8 cellular contexts compared by ENCODE assay signal in the genomic region with DNA sequence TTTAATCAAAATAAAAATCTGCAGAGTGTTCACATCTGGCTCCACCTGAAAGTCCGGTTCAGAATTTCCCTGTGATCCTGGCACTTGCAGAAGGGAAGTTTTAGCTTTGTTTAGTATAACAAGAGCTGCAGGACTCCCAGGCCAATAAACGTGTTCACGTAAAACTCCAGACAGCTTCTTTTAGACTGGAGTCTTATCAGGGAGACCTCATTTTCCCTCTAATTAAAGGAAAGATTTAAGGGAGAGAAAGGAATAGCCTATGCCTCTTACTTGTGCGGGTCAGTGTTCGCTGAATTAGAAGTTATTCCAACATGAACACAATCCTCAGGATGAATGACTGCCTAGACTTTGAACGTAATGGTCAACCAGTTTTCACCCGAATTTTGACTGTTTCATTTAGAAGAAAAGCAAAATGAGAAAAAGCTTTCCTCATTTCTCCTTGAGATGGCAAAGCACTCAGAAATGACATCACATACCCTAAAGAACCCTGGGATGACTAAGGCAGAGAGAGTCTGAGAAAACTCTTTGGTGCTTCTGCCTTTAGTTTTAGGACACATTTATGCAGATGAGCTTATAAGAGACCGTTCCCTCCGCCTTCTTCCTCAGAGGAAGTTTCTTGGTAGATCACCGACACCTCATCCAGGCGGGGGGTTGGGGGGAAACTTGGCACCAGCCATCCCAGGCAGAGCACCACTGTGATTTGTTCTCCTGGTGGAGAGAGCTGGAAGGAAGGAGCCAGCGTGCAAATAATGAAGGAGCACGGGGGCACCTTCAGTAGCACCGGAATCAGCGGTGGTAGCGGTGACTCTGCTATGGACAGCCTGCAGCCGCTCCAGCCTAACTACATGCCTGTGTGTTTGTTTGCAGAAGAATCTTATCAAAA.
DNase-seq lines count a peak whose midpoint lies in the region; ATAC-seq and TF ChIP-seq lines count a peak whose summit lies in the region.

No MANE protein-coding gene starts in this region.

- POLR2A ChIA-PET in HEK293 (lab: Yijun Ruan, JAX): interaction anchor here (0.8 to 1.8 kb wide), 7 partner anchors 9 to 534 kb away, joined by 3 to 6 read pairs (median 3); no protein-coding TSS in a partner anchor

- peak; percentile 38 for DNase-seq in COR-L47 (lab: John Stamatoyannopoulos, UW)
- peak; percentile 12 for DNase-seq in SK-N-DZ (ENCODE audit: low spot score)
- DNase-seq in body of pancreas: peak; percentile 22 to 52 (median 42)
- DNase-seq in skeletal muscle cell (ENCODE audit: low read depth): peak; percentile 75
- DNase-seq in NCI-H774 (lab: John Stamatoyannopoulos, UW): no peak

- TF ChIP-seq POLR2A in body of pancreas (IDR thresholded peaks at IDR 0.05): peak in 2 of 3 donors; percentile 20 to 57

- H3K27me3 ChIP-seq in body of pancreas: no peaks in the 10 kb centered on the region

- H3K27ac ChIP-seq in HEK293 (ENCODE audit: extremely low read depth, low read depth, low read length): peak overlapping the region; percentile 60
- peak overlapping the region; percentile 1 to 69 (median 58) for H3K27ac ChIP-seq in body of pancreas

- H3K4me3 ChIP-seq in HEK293 (ENCODE audit: low read depth, low read length): peak overlapping the region; percentile 42
- no peak overlapping the region for H3K4me3 ChIP-seq in body of pancreas
- peak overlapping the region; percentile 60 for H3K4me3 ChIP-seq in iPS-11a (ENCODE audit: low read depth, low read length)
- H3K4me3 ChIP-seq in skeletal muscle cell (ENCODE audit: low read depth, low read length): peak overlapping the region; percentile 54

- no peaks in the 10 kb centered on the region for H3K9me3 ChIP-seq in HEK293 (ENCODE audit: control insufficient read depth, insufficient read depth, low read depth, low read length)
- H3K9me3 ChIP-seq in body of pancreas: no peaks in the 10 kb centered on the region

- intact Hi-C loops in body of pancreas (cut with DNase I): no loop called here

- H3K36me3 ChIP-seq in HEK293 (ENCODE audit: control insufficient read depth in 2 of 2, insufficient read depth in 1 of 2, low read length in 2 of 2): no peaks in the 10 kb centered on the region
- no peaks in the 10 kb centered on the region for H3K36me3 ChIP-seq in body of pancreas (replicated peaks in 1 of 2; ENCODE audit: insufficient read depth in 1 of 2, low read depth in 2 of 2)

- peak; percentile 38; the same call in 1 of the 2 replicates for TF ChIP-seq CTCF in HEK293 (tag by site-specific recombination; IDR thresholded peaks at IDR 0.05)
- TF ChIP-seq CTCF in body of pancreas (IDR thresholded peaks at IDR 0.05): peak in 4 of 7 experiments; percentile 8 to 44 (median 20)

- peaks cover 5% of the 10 kb centered on the region; the same call in 1 of the 2 replicates for H3K4me1 ChIP-seq in HEK293 (ENCODE audit: control insufficient read depth, insufficient read depth, low read length)
- H3K4me1 ChIP-seq in body of pancreas: no peaks in the 10 kb centered on the region

- CTCF ChIA-PET in HEK293 (lab: Yijun Ruan, JAX): interaction anchor here (0.5 to 2.8 kb wide), 12 partner anchors 11 to 374 kb away, joined by 3 to 14 read pairs (median 4); no protein-coding TSS in a partner anchor

- 2 to 7% methylated on average over 17 of the region's 17 CpGs for WGBS in body of pancreas, 2 donors

- ATAC-seq in body of pancreas (peak; percentile 70), HG03139 (IDR thresholded peaks at IDR 0.05; ENCODE audit: unreplicated experiment) (no peak)

TF ChIP-seq in HEK293, 187 proteins besides CTCF, POLR2A, EP300 and RAD21 (continues in another document):
- TF ChIP-seq, protein P1, sequence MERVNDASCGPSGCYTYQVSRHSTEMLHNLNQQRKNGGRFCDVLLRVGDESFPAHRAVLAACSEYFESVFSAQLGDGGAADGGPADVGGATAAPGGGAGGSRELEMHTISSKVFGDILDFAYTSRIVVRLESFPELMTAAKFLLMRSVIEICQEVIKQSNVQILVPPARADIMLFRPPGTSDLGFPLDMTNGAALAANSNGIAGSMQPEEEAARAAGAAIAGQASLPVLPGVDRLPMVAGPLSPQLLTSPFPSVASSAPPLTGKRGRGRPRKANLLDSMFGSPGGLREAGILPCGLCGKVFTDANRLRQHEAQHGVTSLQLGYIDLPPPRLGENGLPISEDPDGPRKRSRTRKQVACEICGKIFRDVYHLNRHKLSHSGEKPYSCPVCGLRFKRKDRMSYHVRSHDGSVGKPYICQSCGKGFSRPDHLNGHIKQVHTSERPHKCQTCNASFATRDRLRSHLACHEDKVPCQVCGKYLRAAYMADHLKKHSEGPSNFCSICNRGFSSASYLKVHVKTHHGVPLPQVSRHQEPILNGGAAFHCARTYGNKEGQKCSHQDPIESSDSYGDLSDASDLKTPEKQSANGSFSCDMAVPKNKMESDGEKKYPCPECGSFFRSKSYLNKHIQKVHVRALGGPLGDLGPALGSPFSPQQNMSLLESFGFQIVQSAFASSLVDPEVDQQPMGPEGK (tag by site-specific recombination; IDR thresholded peaks at IDR 0.05): peak; percentile 66; the same call in 1 of the 2 replicates
- peak; percentile 94 for TF ChIP-seq ZNF350 (tag by site-specific recombination; IDR thresholded peaks at IDR 0.05)
- TF ChIP-seq, protein P2, sequence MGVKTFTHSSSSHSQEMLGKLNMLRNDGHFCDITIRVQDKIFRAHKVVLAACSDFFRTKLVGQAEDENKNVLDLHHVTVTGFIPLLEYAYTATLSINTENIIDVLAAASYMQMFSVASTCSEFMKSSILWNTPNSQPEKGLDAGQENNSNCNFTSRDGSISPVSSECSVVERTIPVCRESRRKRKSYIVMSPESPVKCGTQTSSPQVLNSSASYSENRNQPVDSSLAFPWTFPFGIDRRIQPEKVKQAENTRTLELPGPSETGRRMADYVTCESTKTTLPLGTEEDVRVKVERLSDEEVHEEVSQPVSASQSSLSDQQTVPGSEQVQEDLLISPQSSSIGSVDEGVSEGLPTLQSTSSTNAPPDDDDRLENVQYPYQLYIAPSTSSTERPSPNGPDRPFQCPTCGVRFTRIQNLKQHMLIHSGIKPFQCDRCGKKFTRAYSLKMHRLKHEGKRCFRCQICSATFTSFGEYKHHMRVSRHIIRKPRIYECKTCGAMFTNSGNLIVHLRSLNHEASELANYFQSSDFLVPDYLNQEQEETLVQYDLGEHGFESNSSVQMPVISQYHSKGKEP (tag by site-specific recombination; IDR thresholded peaks at IDR 0.05): peak; percentile 87
- 0 out of 2 replicates have a peak, but pooled peaks have one; percentile 42 for TF ChIP-seq OVOL3 (tag by site-specific recombination; IDR thresholded peaks at IDR 0.05)
- no peak for TF ChIP-seq ZNF747 (tag by site-specific recombination; IDR thresholded peaks at IDR 0.05)
- TF ChIP-seq ZNF366 (tag by site-specific recombination; conservative IDR thresholded peaks at IDR 0.05): peak; percentile 40; the same call in 1 of the 2 replicates
- TF ChIP-seq MYNN (tag by site-specific recombination; IDR thresholded peaks at IDR 0.05; ENCODE audit: borderline replicate concordance): no peak
- no peak for TF ChIP-seq ZNF404 (tag by site-specific recombination; IDR thresholded peaks at IDR 0.05)
- TF ChIP-seq ZNF335 (tag by site-specific recombination; conservative IDR thresholded peaks at IDR 0.05): peak; percentile 62
- TF ChIP-seq WT1 (tag by site-specific recombination; IDR thresholded peaks at IDR 0.05): peak; percentile 85
- 0 out of 2 replicates have a peak, but pooled peaks have one; percentile 9 for TF ChIP-seq ZEB2 (tag by site-specific recombination; IDR thresholded peaks at IDR 0.05)
- no peak for TF ChIP-seq ZNF707 (tag by site-specific recombination; IDR thresholded peaks at IDR 0.05)
- TF ChIP-seq, protein P3, sequence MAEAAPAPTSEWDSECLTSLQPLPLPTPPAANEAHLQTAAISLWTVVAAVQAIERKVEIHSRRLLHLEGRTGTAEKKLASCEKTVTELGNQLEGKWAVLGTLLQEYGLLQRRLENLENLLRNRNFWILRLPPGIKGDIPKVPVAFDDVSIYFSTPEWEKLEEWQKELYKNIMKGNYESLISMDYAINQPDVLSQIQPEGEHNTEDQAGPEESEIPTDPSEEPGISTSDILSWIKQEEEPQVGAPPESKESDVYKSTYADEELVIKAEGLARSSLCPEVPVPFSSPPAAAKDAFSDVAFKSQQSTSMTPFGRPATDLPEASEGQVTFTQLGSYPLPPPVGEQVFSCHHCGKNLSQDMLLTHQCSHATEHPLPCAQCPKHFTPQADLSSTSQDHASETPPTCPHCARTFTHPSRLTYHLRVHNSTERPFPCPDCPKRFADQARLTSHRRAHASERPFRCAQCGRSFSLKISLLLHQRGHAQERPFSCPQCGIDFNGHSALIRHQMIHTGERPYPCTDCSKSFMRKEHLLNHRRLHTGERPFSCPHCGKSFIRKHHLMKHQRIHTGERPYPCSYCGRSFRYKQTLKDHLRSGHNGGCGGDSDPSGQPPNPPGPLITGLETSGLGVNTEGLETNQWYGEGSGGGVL (tag by site-specific recombination; IDR thresholded peaks at IDR 0.05): peak; percentile 58
- TF ChIP-seq IKZF3 (tag by site-specific recombination; IDR thresholded peaks at IDR 0.05): peak; percentile 54
- no peak for TF ChIP-seq ZNF521 (tag by site-specific recombination; IDR thresholded peaks at IDR 0.05)
- TF ChIP-seq ZSCAN16 (tag by site-specific recombination; IDR thresholded peaks at IDR 0.05): no peak
- TF ChIP-seq, protein P4, sequence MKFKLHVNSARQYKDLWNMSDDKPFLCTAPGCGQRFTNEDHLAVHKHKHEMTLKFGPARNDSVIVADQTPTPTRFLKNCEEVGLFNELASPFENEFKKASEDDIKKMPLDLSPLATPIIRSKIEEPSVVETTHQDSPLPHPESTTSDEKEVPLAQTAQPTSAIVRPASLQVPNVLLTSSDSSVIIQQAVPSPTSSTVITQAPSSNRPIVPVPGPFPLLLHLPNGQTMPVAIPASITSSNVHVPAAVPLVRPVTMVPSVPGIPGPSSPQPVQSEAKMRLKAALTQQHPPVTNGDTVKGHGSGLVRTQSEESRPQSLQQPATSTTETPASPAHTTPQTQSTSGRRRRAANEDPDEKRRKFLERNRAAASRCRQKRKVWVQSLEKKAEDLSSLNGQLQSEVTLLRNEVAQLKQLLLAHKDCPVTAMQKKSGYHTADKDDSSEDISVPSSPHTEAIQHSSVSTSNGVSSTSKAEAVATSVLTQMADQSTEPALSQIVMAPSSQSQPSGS (tag by site-specific recombination; IDR thresholded peaks at IDR 0.05; ENCODE audit: low read depth): peak; percentile 74

Comparison
In these comparisons a context has a peak if more than half of its experiments do, and no peak if none do; other contexts are left out.
1. H3K4me3 ChIP-seq: peak in HEK293 (single experiment), iPS-11a (single experiment) and skeletal muscle cell (single experiment); none in body of pancreas (0 of 2).